18 cellular contexts compared by ENCODE assay signal in the genomic region with DNA sequence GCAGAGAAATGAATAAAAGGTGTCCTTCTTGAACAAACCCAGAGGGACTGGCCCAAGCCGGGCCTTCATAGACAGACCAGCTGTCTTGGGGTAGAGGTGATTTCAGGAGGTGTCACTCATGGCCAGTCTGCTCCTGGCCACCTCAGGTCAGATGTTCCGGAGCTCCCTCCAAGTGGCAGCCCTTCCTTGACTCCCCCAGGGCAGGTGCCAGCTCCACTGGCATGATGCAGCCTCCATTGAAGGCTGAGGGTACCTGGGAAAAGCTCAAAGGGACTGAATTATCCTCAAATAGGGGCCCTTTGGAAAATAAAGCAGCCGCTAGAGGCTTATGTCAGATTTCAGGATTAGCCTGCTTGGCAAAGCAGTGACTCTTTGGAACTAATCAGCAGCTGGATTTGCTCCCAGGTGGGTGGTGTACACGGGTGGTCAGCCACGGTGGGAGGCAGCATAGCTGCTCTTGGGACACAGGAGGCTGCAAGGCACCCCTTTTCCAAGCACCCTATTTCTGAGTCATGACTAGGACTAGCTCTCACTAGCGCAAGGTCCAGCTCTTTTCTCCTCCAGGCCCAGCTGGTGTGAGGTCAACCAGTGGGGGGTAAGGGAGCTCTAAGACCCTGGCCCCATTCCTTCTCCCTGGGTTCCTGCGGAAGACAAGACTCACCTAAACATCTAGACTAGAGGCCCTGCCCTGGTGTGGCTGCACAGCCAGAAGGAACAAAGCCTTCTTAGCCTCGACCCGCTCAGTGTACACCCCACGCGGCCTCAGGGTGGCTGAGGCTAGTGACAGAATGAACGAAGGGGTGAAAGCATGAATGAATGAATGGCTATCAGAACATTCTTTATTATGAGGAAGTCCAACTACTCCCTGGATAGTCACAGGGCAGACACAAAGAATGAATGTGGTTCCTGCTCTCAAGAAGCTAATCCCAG. TPM values are rescaled to one million over a fixed set of nuclear protein-coding genes. Genes with fewer than 3 reads are reported as not detected.
A peak's percentile ranks its signal among the peaks of the same experiment; 100 is the strongest.
DNase-seq lines count a peak whose midpoint lies in the region; ATAC-seq, FAIRE-seq and TF ChIP-seq lines count a peak whose summit lies in the region.
"Had no signal": no experiment of that assay in that cellular context is flagged by ENCODE, and none has a peak within 500 bp of the region (broad histone marks: within the 10 kb centered on the region; RNA-seq: fewer than 3 reads in every experiment).

No MANE protein-coding gene starts in this region.

- no peak overlapping the region for H2AFZ ChIP-seq in HepG2 (ENCODE audit: low read length)

- TF ChIP-seq RAD21 in HepG2 (CRISPR knock-in tag; IDR thresholded peaks at IDR 0.05) = no peak

- TF ChIP-seq EP300 in HepG2 (IDR thresholded peaks at IDR 0.05; ENCODE audit: low read depth in 2 of 2, low read length in 2 of 2) (no peak), HepG2 (CRISPR knock-in tag; IDR thresholded peaks at IDR 0.05; ENCODE audit: borderline replicate concordance) (no peak)

- in situ Hi-C loops in HepG2 (cut with HindIII; ENCODE audit: extremely low pct_ligation_motif_present, low pct_unique_long_range_greater_than_20kb) = no loop called here

- H3K4me3 Mint-ChIP-seq in activated CD4-positive, alpha-beta T cell treated with anti-CD3 and anti-CD28 coated beads, Interleukin-2, amount 10 ng/mL, durations not matched to agents 7 days and 5 days = no peak overlapping the region
- H3K4me3 Mint-ChIP-seq: HFFc6; stimulated activated naive CD8-positive, alpha-beta T cell treated with anti-CD3 and anti-CD28 coated beads, Interleukin-15, amount 100 ng/mL, for 72 hours; T-helper 1 cell treated with Interleukin-12 subunit alpha and Interleukin-12 subunit beta and Interleukin-4 antibody, amounts not matched to agents 30 μg/mL and 1 μg/mL, for 36 hours had no signal

- intact Hi-C loops in right lobe of liver (cut with DNase I) (no loop called here), HepG2 (cut with micrococcal nuclease; ENCODE audit: unreplicated experiment) (no loop called here), left ventricle myocardium inferior (cut with micrococcal nuclease) (no loop called here), sciatic nerve (cut with DNase I) (no loop called here)

- no peaks in the 10 kb centered on the region for H3K9me3 Mint-ChIP-seq in activated CD4-positive, alpha-beta T cell treated with anti-CD3 and anti-CD28 coated beads, Interleukin-2, amount 10 ng/mL, durations not matched to agents 7 days and 5 days
- H3K9me3 Mint-ChIP-seq: activated naive CD4-positive, alpha-beta T cell treated with anti-CD3 and anti-CD28 coated beads, Interleukin-2, amount 50 U/mL, for 72 hours; HFFc6; stimulated activated naive CD8-positive, alpha-beta T cell treated with anti-CD3 and anti-CD28 coated beads, Interleukin-15, amount 100 ng/mL, for 72 hours; T-helper 1 cell treated with Interleukin-12 subunit alpha and Interleukin-12 subunit beta and Interleukin-4 antibody, amounts not matched to agents 30 μg/mL and 1 μg/mL, for 36 hours had no signal

- no peaks in the 10 kb centered on the region for H4K20me1 ChIP-seq in HepG2 (ENCODE audit: insufficient read depth, low read length)

- no TSS peak for BruUV-seq in HepG2 (replicated peaks; lab: Mats Ljungman, UMichigan)

- DNase-seq in right lobe of liver (peak; percentile 11 to 38 (median 31)), HepG2 (ENCODE audit: low spot score) (no peak), left ventricle myocardium inferior (peak; percentile 11), sciatic nerve (ENCODE audit: low spot score) (peak; percentile 45)
- no peak for DNase-seq in activated CD4-positive, alpha-beta T cell treated with anti-CD3 and anti-CD28 coated beads, Interleukin-2, amount 50 U/mL, for 4 hours
- no peak for DNase-seq in activated CD4-positive, alpha-beta T cell treated with anti-CD3 and anti-CD28 coated beads, Interleukin-2, amount 10 ng/mL, durations not matched to agents 7 days and 5 days
- DNase-seq: activated CD4-positive, CD25-positive, alpha-beta regulatory T cell; central memory CD4-positive, alpha-beta T cell; HFFc6; NCI-H1930; NCI-H526 treated with DMSO at 0.1 percent for 48 hours; stimulated activated naive CD8-positive, alpha-beta T cell treated with anti-CD3 and anti-CD28 coated beads, Interleukin-15, amount 100 ng/mL, for 72 hours had no signal

- H3K4me1 ChIP-seq in right lobe of liver (peaks cover 0 to 27% (median 17%) of the 10 kb centered on the region in 4 donors), HepG2 (ENCODE audit: insufficient read depth, low read length) (peaks cover 39% of the 10 kb centered on the region), left ventricle myocardium inferior (peaks cover 100% of the 10 kb centered on the region)

- FAIRE-seq in HepG2 (lab: Jason Lieb, UNC) = no peak
- FAIRE-seq: frontal cortex had no signal

- H3K4me3 ChIP-seq in right lobe of liver (no peak overlapping the region), HepG2 (replicated peaks in 1 of 3; ENCODE audit: insufficient read depth in 1 of 3, low read depth in 2 of 3, low read length in 3 of 3) (no peak overlapping the region), left ventricle myocardium inferior (no peak overlapping the region)

- TF ChIP-seq CTCF in right lobe of liver (IDR thresholded peaks at IDR 0.05) (no peak), HepG2 (CRISPR knock-in tag; IDR thresholded peaks at IDR 0.05) (no peak), left ventricle myocardium inferior (IDR thresholded peaks at IDR 0.05; ENCODE audit: borderline replicate concordance) (no peak)

- ATAC-seq in right lobe of liver (no peak), HepG2 (no peak), sciatic nerve (no peak), HG02938 (IDR thresholded peaks at IDR 0.05; ENCODE audit: unreplicated experiment) (no peak), HG03432 (IDR thresholded peaks at IDR 0.05; ENCODE audit: unreplicated experiment) (no peak)
- ATAC-seq: activated naive CD4-positive, alpha-beta T cell treated with anti-CD3 and anti-CD28 coated beads, Interleukin-2, amount 50 U/mL, for 72 hours; Panc1; stimulated activated naive CD8-positive, alpha-beta T cell treated with anti-CD3 and anti-CD28 coated beads, Interleukin-15, amount 100 ng/mL, for 72 hours had no signal

- H3K36me3 Mint-ChIP-seq in activated CD4-positive, alpha-beta T cell treated with anti-CD3 and anti-CD28 coated beads, Interleukin-2, amount 10 ng/mL, durations not matched to agents 7 days and 5 days (ENCODE audit: low read depth) = no peaks in the 10 kb centered on the region
- H3K36me3 Mint-ChIP-seq: activated naive CD4-positive, alpha-beta T cell treated with anti-CD3 and anti-CD28 coated beads, Interleukin-2, amount 50 U/mL, for 72 hours had no signal

- H3K27me3 Mint-ChIP-seq in activated CD4-positive, alpha-beta T cell treated with anti-CD3 and anti-CD28 coated beads, Interleukin-2, amount 10 ng/mL, durations not matched to agents 7 days and 5 days = no peaks in the 10 kb centered on the region
- H3K27me3 Mint-ChIP-seq: stimulated activated naive CD8-positive, alpha-beta T cell treated with anti-CD3 and anti-CD28 coated beads, Interleukin-15, amount 100 ng/mL, for 72 hours had no signal

- no peak overlapping the region for H3K9ac ChIP-seq in HepG2 (ENCODE audit: insufficient read depth, low read depth, low read length)

- H3K36me3 ChIP-seq in right lobe of liver (peaks cover 0 to 32% (median 3%) of the 10 kb centered on the region in 4 donors), HepG2 (replicated peaks in 1 of 2; ENCODE audit: control insufficient read depth in 1 of 2, insufficient read depth in 2 of 2, low read length in 2 of 2) (peaks cover 11 to 12% of the 10 kb centered on the region in 2 experiments; a peak in 4 of 5 replicates), left ventricle myocardium inferior (peaks cover 39% of the 10 kb centered on the region)

- WGBS in right lobe of liver (ENCODE audit: insufficient coverage, low coverage, low lambda C conversion rate, missing lambda C conversion rate) = 80% methylated on average over 10 of the region's 12 CpGs
- WGBS in HepG2 (ENCODE audit: low lambda C conversion rate) = 83% methylated on average over 12 of the region's 12 CpGs

- CTCF ChIA-PET in HepG2 (lab: Yijun Ruan, JAX; ENCODE audit: low intra/inter-chr PET ratio, low total read pairs) = no interaction called here
- CTCF ChIA-PET in activated CD4-positive, alpha-beta T cell treated with anti-CD3 and anti-CD28 coated beads, Interleukin-2, amount 10 ng/mL, durations not matched to agents 7 days and 5 days (lab: Charles Lee) = interaction anchor here (0.8 to 1.0 kb wide), 2 partner anchors 8 to 13 kb away, joined by 3 read pairs; no protein-coding TSS in a partner anchor

- H3K27ac ChIP-seq in right lobe of liver (no peak overlapping the region), HepG2 (ENCODE audit: extremely low read length, insufficient read depth, low read length) (no peak overlapping the region), left ventricle myocardium inferior (replicated peaks) (peak overlapping the region; percentile 95)

- no peaks in the 10 kb centered on the region for H3K4me1 Mint-ChIP-seq in activated CD4-positive, alpha-beta T cell treated with anti-CD3 and anti-CD28 coated beads, Interleukin-2, amount 10 ng/mL, durations not matched to agents 7 days and 5 days
- H3K4me1 Mint-ChIP-seq: stimulated activated naive CD8-positive, alpha-beta T cell treated with anti-CD3 and anti-CD28 coated beads, Interleukin-15, amount 100 ng/mL, for 72 hours had no signal

- H3K79me2 ChIP-seq in HepG2 (ENCODE audit: insufficient read depth, low read length) = no peaks in the 10 kb centered on the region

- H3K27me3 ChIP-seq in right lobe of liver (no peaks in the 10 kb centered on the region), HepG2 (ENCODE audit: control insufficient read depth in 1 of 2, insufficient read depth in 2 of 2, low read length in 2 of 2) (no peaks in the 10 kb centered on the region), left ventricle myocardium inferior (ENCODE audit: low read depth) (no peaks in the 10 kb centered on the region)

- POLR2A ChIA-PET in HepG2 (lab: Yijun Ruan, JAX) = interaction anchor here (0.7 to 1.7 kb wide), 5 partner anchors 10 to 177 kb away, joined by 4 to 10 read pairs (median 4); a partner anchor contains a TSS
- POLR2A ChIA-PET in activated CD4-positive, alpha-beta T cell treated with anti-CD3 and anti-CD28 coated beads, Interleukin-2, amount 10 ng/mL, durations not matched to agents 7 days and 5 days (lab: Charles Lee) = no interaction called here

- TF ChIP-seq POLR2A in right lobe of liver (IDR thresholded peaks at IDR 0.05) (no peak), HepG2 (IDR thresholded peaks at IDR 0.05; ENCODE audit: insufficient read depth in 1 of 2, low read depth in 2 of 2, low read length in 2 of 2) (no peak)

- H3K27ac Mint-ChIP-seq in activated CD4-positive, alpha-beta T cell treated with anti-CD3 and anti-CD28 coated beads, Interleukin-2, amount 10 ng/mL, durations not matched to agents 7 days and 5 days = no peak overlapping the region
- H3K27ac Mint-ChIP-seq: HFFc6; T-helper 1 cell treated with Interleukin-12 subunit alpha and Interleukin-12 subunit beta and Interleukin-4 antibody, amounts not matched to agents 30 μg/mL and 1 μg/mL, for 36 hours had no signal

- H3K9me3 ChIP-seq in right lobe of liver = no peaks in the 10 kb centered on the region
- H3K9me3 ChIP-seq in HepG2 (ENCODE audit: low read length) = no peaks in the 10 kb centered on the region
- no peaks in the 10 kb centered on the region for H3K9me3 ChIP-seq in left ventricle myocardium inferior (replicated peaks)

- H3K4me2 ChIP-seq in HepG2 (ENCODE audit: low read depth, low read length) = no peak overlapping the region

RNA-seq across cellular contexts. Expression of a gene that starts 29.3 kb away (rescaled TPM):
- total RNA-seq in right lobe of liver (10 to 100 TPM; 17.5 to 34.7 (median 20.2) TPM), HepG2 (2016; rRNA removed; fragmentation: Illumina TruSeq; extraction: Trizol) (22.0 and 22.8 TPM in 2 replicates), left ventricle myocardium inferior (16.6 TPM), sciatic nerve (23.2 TPM)
- total RNA-seq in HepG2 (2016; cell fraction: cytosol; rRNA removed; fragmentation: Illumina TruSeq; extraction: Trizol; ENCODE audit: low read depth) = 4.7 and 4.9 TPM in 2 replicates
- total RNA-seq in HepG2 (2016; cell fraction: insoluble cytoplasmic fraction; rRNA removed; fragmentation: Illumina TruSeq; extraction: Trizol) = 18.5 and 23.5 TPM in 2 replicates
- 12.9 and 13.2 TPM in 2 replicates for total RNA-seq in HepG2 (2016; cell fraction: membrane; rRNA removed; fragmentation: Illumina TruSeq; extraction: Trizol)
- total RNA-seq in HepG2 (2016; cell fraction: nucleus; rRNA removed; fragmentation: Illumina TruSeq; extraction: Trizol) = 16.8 and 19.0 TPM in 2 replicates
- polyA plus RNA-seq in HepG2 (2011; rRNA removed) = 15.2 and 17.3 TPM in 2 replicates
- 9.2 and 11.9 TPM in 2 replicates for polyA plus RNA-seq in HepG2 (2011; cell fraction: cytosol; rRNA removed)
- 20.1 and 23.4 TPM in 2 replicates for polyA plus RNA-seq in HepG2 (2011; cell fraction: nucleus; rRNA removed)
- polyA plus RNA-seq in HepG2 (2012) = 13.4 and 14.5 TPM in 2 replicates
- polyA plus RNA-seq in HepG2 (2016; cell fraction: cytosol; fragmentation: Illumina TruSeq; extraction: Trizol; ENCODE audit: low read depth) = 5.3 and 5.4 TPM in 2 replicates
- polyA plus RNA-seq in HepG2 (2016; cell fraction: insoluble cytoplasmic fraction; fragmentation: Illumina TruSeq; extraction: Trizol; ENCODE audit: low read depth) = 19.1 and 22.3 TPM in 2 replicates
- polyA plus RNA-seq in HepG2 (2016; cell fraction: membrane; fragmentation: Illumina TruSeq; extraction: Trizol; ENCODE audit: low read depth) = 8.7 and 10.7 TPM in 2 replicates
- polyA plus RNA-seq in HepG2 (2016; cell fraction: nucleus; fragmentation: Illumina TruSeq; extraction: Trizol; ENCODE audit: insufficient read depth, low read depth) = 19.4 and 22.9 TPM in 2 replicates
- 14.3 and 29.5 TPM in 2 replicates for polyA minus RNA-seq in HepG2 (2011; rRNA and poly(A)+ RNA removed; ENCODE audit: low replicate concordance)
- 11.9 and 13.8 TPM in 2 replicates for polyA minus RNA-seq in HepG2 (2011; cell fraction: cytosol; rRNA and poly(A)+ RNA removed)
- polyA minus RNA-seq in HepG2 (2011; cell fraction: nucleus; rRNA and poly(A)+ RNA removed) = 28.6 and 28.8 TPM in 2 replicates
- total RNA-seq in activated CD4-positive, alpha-beta T cell treated with anti-CD3 and anti-CD28 coated beads, Interleukin-2, amount 10 ng/mL, durations not matched to agents 7 days and 5 days = 10 to 100 TPM; 14.1 to 14.4 TPM

RNA-seq across cellular contexts. Expression of a gene that starts 45.3 kb away (rescaled TPM):
- total RNA-seq in right lobe of liver (1 to 10 TPM in 5 of 6 experiments, under 1 TPM in 1; 0.95 to 5.0 (median 2.9) TPM), HepG2 (2016; rRNA removed; fragmentation: Illumina TruSeq; extraction: Trizol) (10.2 and 15.0 TPM in 2 replicates), left ventricle myocardium inferior (0.58 TPM), sciatic nerve (7.6 TPM)
- 1.6 and 1.8 TPM in 2 replicates for total RNA-seq in HepG2 (2016; cell fraction: cytosol; rRNA removed; fragmentation: Illumina TruSeq; extraction: Trizol; ENCODE audit: low read depth)
- total RNA-seq in HepG2 (2016; cell fraction: insoluble cytoplasmic fraction; rRNA removed; fragmentation: Illumina TruSeq; extraction: Trizol) = 9.2 and 15.1 TPM in 2 replicates
- total RNA-seq in HepG2 (2016; cell fraction: membrane; rRNA removed; fragmentation: Illumina TruSeq; extraction: Trizol) = 5.3 and 5.6 TPM in 2 replicates
- 16.7 and 18.1 TPM in 2 replicates for total RNA-seq in HepG2 (2016; cell fraction: nucleus; rRNA removed; fragmentation: Illumina TruSeq; extraction: Trizol)
- polyA plus RNA-seq in HepG2 (2011; rRNA removed) = 1.6 and 3.0 TPM in 2 replicates
- polyA plus RNA-seq in HepG2 (2011; cell fraction: cytosol; rRNA removed) = 1.5 and 1.9 TPM in 2 replicates
- 6.3 and 9.6 TPM in 2 replicates for polyA plus RNA-seq in HepG2 (2011; cell fraction: nucleus; rRNA removed)
- polyA plus RNA-seq in HepG2 (2012) = 4.5 and 5.8 TPM in 2 replicates
- polyA plus RNA-seq in HepG2 (2016; cell fraction: cytosol; fragmentation: Illumina TruSeq; extraction: Trizol; ENCODE audit: low read depth) = 0.75 and 0.80 TPM in 2 replicates
- 5.6 and 5.9 TPM in 2 replicates for polyA plus RNA-seq in HepG2 (2016; cell fraction: insoluble cytoplasmic fraction; fragmentation: Illumina TruSeq; extraction: Trizol; ENCODE audit: low read depth)
- polyA plus RNA-seq in HepG2 (2016; cell fraction: membrane; fragmentation: Illumina TruSeq; extraction: Trizol; ENCODE audit: low read depth) = 2.3 and 2.7 TPM in 2 replicates
- polyA plus RNA-seq in HepG2 (2016; cell fraction: nucleus; fragmentation: Illumina TruSeq; extraction: Trizol; ENCODE audit: insufficient read depth, low read depth) = 19.8 and 21.2 TPM in 2 replicates
- polyA minus RNA-seq in HepG2 (2011; rRNA and poly(A)+ RNA removed; ENCODE audit: low replicate concordance) = 5.0 TPM in 1 of 2 replicates, not detected in the other
- polyA minus RNA-seq in HepG2 (2011; cell fraction: cytosol; rRNA and poly(A)+ RNA removed) = 2.5 and 4.1 TPM in 2 replicates
- 2.4 and 4.5 TPM in 2 replicates for polyA minus RNA-seq in HepG2 (2011; cell fraction: nucleus; rRNA and poly(A)+ RNA removed)
- not detected for total RNA-seq in activated CD4-positive, alpha-beta T cell treated with anti-CD3 and anti-CD28 coated beads, Interleukin-2, amount 10 ng/mL, durations not matched to agents 7 days and 5 days

Comparison
In these comparisons a context has a peak if more than half of its experiments do, and no peak if none do; other contexts are left out.
1. DNase-seq: peak in right lobe of liver (3 of 3), left ventricle myocardium inferior (single experiment) and sciatic nerve (single experiment); none in HepG2 (single experiment), activated CD4-positive, alpha-beta T cell treated with anti-CD3 and anti-CD28 coated beads, Interleukin-2, amount 50 U/mL, for 4 hours (0 of 2) and activated CD4-positive, alpha-beta T cell treated with anti-CD3 and anti-CD28 coated beads, Interleukin-2, amount 10 ng/mL, durations not matched to agents 7 days and 5 days (single experiment).